In genomic region chr12:57751432-57751787, GRCh38 we compare ENCODE assay signal across 8 cellular contexts. TPM values are rescaled to one million over a fixed set of nuclear protein-coding genes. Genes with fewer than 3 reads are reported as not detected.
A peak's percentile ranks its signal among the peaks of the same experiment; 100 is the strongest.
DNase-seq lines count a peak whose midpoint lies in the region; ATAC-seq and TF ChIP-seq lines count a peak whose summit lies in the region.

No MANE protein-coding gene starts in this region.

- no CpG with 5 or more reads among the region's 8 CpGs for WGBS in iPS DF 6.9 (ENCODE audit: insufficient coverage, insufficient read length)
- WGBS in spleen, 5 donors: 8 to 13% (median 12%) methylated on average over 8 of the region's 8 CpGs

- peaks cover 47% of the 10 kb centered on the region for H3K4me1 Mint-ChIP-seq in activated CD8-positive, alpha-beta T cell treated with anti-CD3 and anti-CD28 coated beads for 36 hours (ENCODE audit: low read depth)

- no peaks in the 10 kb centered on the region for H3K27me3 Mint-ChIP-seq in activated CD8-positive, alpha-beta T cell treated with anti-CD3 and anti-CD28 coated beads for 36 hours

- peaks cover 1% of the 10 kb centered on the region; the same call in 1 of the 2 replicates for H3K4me1 ChIP-seq in iPS DF 6.9 (ENCODE audit: control insufficient read depth, insufficient read depth, low read length)
- peaks cover 20 to 60% (median 49%) of the 10 kb centered on the region in 6 donors for H3K4me1 ChIP-seq in spleen

- DNase-seq in HL-60 (ENCODE audit: low read depth in 1 of 2, low spot score in 1 of 2) (no peak), iPS DF 6.9 (ENCODE audit: low read depth, low spot score) (no peak), spleen (no peak), head of caudate nucleus (no peak), HK-2 (ENCODE audit: unreplicated experiment) (no peak), NCI-H1105 (lab: John Stamatoyannopoulos, UW) (no peak)
- DNase-seq in activated CD8-positive, alpha-beta T cell treated with anti-CD3 and anti-CD28 coated beads for 36 hours: no peak

- no peak for ATAC-seq in activated CD8-positive, alpha-beta T cell treated with anti-CD3 and anti-CD28 coated beads for 36 hours
- ATAC-seq in HG02973 (IDR thresholded peaks at IDR 0.05; ENCODE audit: unreplicated experiment): no peak

- no peaks in the 10 kb centered on the region for H3K27me3 ChIP-seq in HL-60 (ENCODE audit: insufficient read depth, poor library complexity, severe bottlenecking)
- peaks cover 6% of the 10 kb centered on the region for H3K27me3 ChIP-seq in iPS DF 6.9 (ENCODE audit: control insufficient read depth, insufficient read depth, low read length)
- peaks cover 0 to 10% (median 0%) of the 10 kb centered on the region in 7 donors for H3K27me3 ChIP-seq in spleen (replicated peaks in 1 of 7)

- H3K4me3 ChIP-seq in HL-60 (replicated peaks; ENCODE audit: insufficient read depth, low read length) (peak overlapping the region; percentile 71), iPS DF 6.9 (ENCODE audit: low read length) (peak overlapping the region; percentile 95; the same call in 1 of the 2 replicates), spleen (peak overlapping the region; percentile 56 to 89 (median 70))

- H3K27ac ChIP-seq in HL-60 (replicated peaks) (peak overlapping the region; percentile 95), iPS DF 6.9 (ENCODE audit: low read length) (no peak overlapping the region), spleen (peak overlapping the region in 6 of 8 donors; percentile 82 to 93 (median 89))

- peak overlapping the region; percentile 94 for H3K27ac Mint-ChIP-seq in activated CD8-positive, alpha-beta T cell treated with anti-CD3 and anti-CD28 coated beads for 36 hours

- CTCF ChIA-PET in activated CD8-positive, alpha-beta T cell treated with anti-CD3 and anti-CD28 coated beads for 36 hours (lab: Charles Lee): interaction anchor here (0.8 to 1.3 kb wide), 3 partner anchors 10 to 31 kb away, joined by 3 to 8 read pairs (median 6); partner anchors contain the start of gene TSFM

- H3K9me3 Mint-ChIP-seq in activated CD8-positive, alpha-beta T cell treated with anti-CD3 and anti-CD28 coated beads for 36 hours: no peaks in the 10 kb centered on the region

- POLR2A ChIA-PET in activated CD8-positive, alpha-beta T cell treated with anti-CD3 and anti-CD28 coated beads for 36 hours (lab: Charles Lee): interaction anchor here (1.0 to 1.2 kb wide), 2 partner anchors 10 to 15 kb away, joined by 4 to 11 read pairs; partner anchors contain the start of gene CYP27B1

- peaks cover 13% of the 10 kb centered on the region; the same call in 1 of the 2 replicates for H3K36me3 ChIP-seq in iPS DF 6.9 (ENCODE audit: control insufficient read depth, insufficient read depth, low read length)
- peaks cover 0 to 46% (median 39%) of the 10 kb centered on the region in 6 donors for H3K36me3 ChIP-seq in spleen

- TF ChIP-seq CTCF in HL-60 (IDR thresholded peaks at IDR 0.05; ENCODE audit: insufficient read depth, low read length) (no peak), spleen (IDR thresholded peaks at IDR 0.05 in 8 of 11, conservative IDR thresholded peaks at IDR 0.05 in 3 of 11) (no peak)
- no peak for TF ChIP-seq CTCF in activated CD8-positive, alpha-beta T cell treated with anti-CD3 and anti-CD28 coated beads for 36 hours (IDR thresholded peaks at IDR 0.05)

- intact Hi-C loops in activated CD8-positive, alpha-beta T cell treated with anti-CD3 and anti-CD28 coated beads for 36 hours (cut with micrococcal nuclease): no loop called here
- intact Hi-C loops in spleen (cut with DNase I; ENCODE audit: low total_unique reads): no loop called here
- intact Hi-C loops in head of caudate nucleus (cut with DNase I): no loop called here

- H3K36me3 Mint-ChIP-seq in activated CD8-positive, alpha-beta T cell treated with anti-CD3 and anti-CD28 coated beads for 36 hours (ENCODE audit: low read depth): peaks cover 45% of the 10 kb centered on the region

- H3K9me3 ChIP-seq in iPS DF 6.9 (ENCODE audit: control insufficient read depth, insufficient read depth, low read length) (no peaks in the 10 kb centered on the region), spleen (no peaks in the 10 kb centered on the region)

- peak in 1 of 3 donors; percentile 20 for TF ChIP-seq POLR2A in spleen (IDR thresholded peaks at IDR 0.05)

- peak overlapping the region; percentile 86 for H3K4me3 Mint-ChIP-seq in activated CD8-positive, alpha-beta T cell treated with anti-CD3 and anti-CD28 coated beads for 36 hours

RNA-seq across cellular contexts. Expression of gene CDK4, which starts 0.7 kb away (rescaled TPM):
- 100 to 1,000 TPM; 218 to 221 TPM for total RNA-seq in activated CD8-positive, alpha-beta T cell treated with anti-CD3 and anti-CD28 coated beads for 36 hours
- 10 to 100 TPM; 34.3 to 77.8 (median 51.6) TPM for total RNA-seq in spleen
- polyA plus RNA-seq in spleen: 10 to 100 TPM; 36.2 to 72.0 (median 56.0) TPM

RNA-seq across cellular contexts. Expression of gene MARCHF9, which starts 3.5 kb away (rescaled TPM):
- 10 to 100 TPM; 23.4 to 24.3 TPM for total RNA-seq in activated CD8-positive, alpha-beta T cell treated with anti-CD3 and anti-CD28 coated beads for 36 hours
- 10 to 100 TPM; 17.2 to 36.8 (median 23.0) TPM for total RNA-seq in spleen
- 10 to 100 TPM; 29.0 to 49.0 (median 33.0) TPM for polyA plus RNA-seq in spleen

RNA-seq across cellular contexts. Expression of gene TSPAN31, which starts 6.6 kb away (rescaled TPM):
- total RNA-seq in activated CD8-positive, alpha-beta T cell treated with anti-CD3 and anti-CD28 coated beads for 36 hours: 1 to 10 TPM; 6.9 to 7.5 TPM
- 10 to 100 TPM; 27.1 to 93.1 (median 33.4) TPM for total RNA-seq in spleen
- polyA plus RNA-seq in spleen: 10 to 100 TPM; 16.9 to 25.9 (median 25.3) TPM

RNA-seq across cellular contexts. Expression of gene AGAP2, which starts 12.9 kb away (rescaled TPM):
- total RNA-seq in activated CD8-positive, alpha-beta T cell treated with anti-CD3 and anti-CD28 coated beads for 36 hours: 10 to 100 TPM; 22.4 TPM
- total RNA-seq in spleen: 10 to 100 TPM; 13.4 to 21.8 (median 19.5) TPM
- 1 to 10 TPM; 5.5 to 9.9 (median 6.6) TPM for polyA plus RNA-seq in spleen

RNA-seq across cellular contexts. Expression of gene CYP27B1, which starts 15.5 kb away (rescaled TPM):
- total RNA-seq in activated CD8-positive, alpha-beta T cell treated with anti-CD3 and anti-CD28 coated beads for 36 hours: 1 to 10 TPM; 7.6 to 7.9 TPM
- 1 to 10 TPM in 2 of 7 donors, under 1 TPM in 5; 0.23 to 1.5 (median 0.47) TPM for total RNA-seq in spleen
- polyA plus RNA-seq in spleen: under 1 TPM; 0.20 to 0.48 (median 0.30) TPM
